ENCODE assay signal across 20 cellular contexts in genomic region chr16:66050991-66051390, GRCh38.
A peak's percentile ranks its signal among the peaks of the same experiment; 100 is the strongest.
DNase-seq lines count a peak whose midpoint lies in the region; ATAC-seq and TF ChIP-seq lines count a peak whose summit lies in the region.
"Had no signal": no experiment of that assay in that cellular context is flagged by ENCODE, and none has a peak within 500 bp of the region (broad histone marks: within the 10 kb centered on the region; RNA-seq: fewer than 3 reads in every experiment).

No MANE protein-coding gene starts in this region.

- no peaks in the 10 kb centered on the region for H3K9me3 Mint-ChIP-seq in activated CD4-positive, alpha-beta T cell treated with anti-CD3 and anti-CD28 coated beads, Interleukin-2, amount 10 ng/mL, durations not matched to agents 24 days and 14 days
- H3K9me3 Mint-ChIP-seq: CD8-positive, alpha-beta T cell had no signal

- H3K4me1 ChIP-seq in left ventricle myocardium inferior (no peaks in the 10 kb centered on the region), gastrocnemius medialis (peaks cover 0 to 9% of the 10 kb centered on the region in 2 donors), vagina (no peaks in the 10 kb centered on the region)

- no peaks in the 10 kb centered on the region for H3K36me3 Mint-ChIP-seq in activated CD4-positive, alpha-beta T cell treated with anti-CD3 and anti-CD28 coated beads, Interleukin-2, amount 10 ng/mL, durations not matched to agents 24 days and 14 days (ENCODE audit: low read depth)
- H3K36me3 Mint-ChIP-seq: CD8-positive, alpha-beta T cell had no signal

- ATAC-seq in left cardiac atrium (peak; percentile 27 to 54), gastrocnemius medialis (peak; percentile 53 to 63)
- ATAC-seq: CD8-positive, alpha-beta T cell; GM12878 had no signal

- H3K36me3 ChIP-seq in left ventricle myocardium inferior (no peaks in the 10 kb centered on the region), gastrocnemius medialis (no peaks in the 10 kb centered on the region), vagina (no peaks in the 10 kb centered on the region)
- H3K36me3 ChIP-seq: BLaER1 treated with 17β-estradiol and CSF1 and Interleukin-3, amounts not matched to agents 10 nM and 100 nM had no signal

- no peak overlapping the region for H3K27ac Mint-ChIP-seq in activated CD4-positive, alpha-beta T cell treated with anti-CD3 and anti-CD28 coated beads, Interleukin-2, amount 10 ng/mL, durations not matched to agents 24 days and 14 days
- H3K27ac Mint-ChIP-seq: B cell; CD8-positive, alpha-beta T cell had no signal

- no peak overlapping the region for H3K4me3 Mint-ChIP-seq in activated CD4-positive, alpha-beta T cell treated with anti-CD3 and anti-CD28 coated beads, Interleukin-2, amount 10 ng/mL, durations not matched to agents 24 days and 14 days
- H3K4me3 Mint-ChIP-seq: B cell; CD8-positive, alpha-beta T cell had no signal

- H3K27me3 ChIP-seq in left ventricle myocardium inferior (ENCODE audit: low read depth) (peaks cover 4% of the 10 kb centered on the region), gastrocnemius medialis (no peaks in the 10 kb centered on the region), vagina (no peaks in the 10 kb centered on the region)
- H3K27me3 ChIP-seq: BLaER1 treated with 17β-estradiol and CSF1 and Interleukin-3, amounts not matched to agents 10 nM and 100 nM had no signal

- TF ChIP-seq CTCF in left ventricle myocardium inferior (IDR thresholded peaks at IDR 0.05; ENCODE audit: borderline replicate concordance) (no peak), gastrocnemius medialis (IDR thresholded peaks at IDR 0.05 in 4 of 5, conservative IDR thresholded peaks at IDR 0.05 in 1 of 5) (no peak), vagina (IDR thresholded peaks at IDR 0.05) (no peak)

- in situ Hi-C loops in gastrocnemius medialis (cut with MboI; ENCODE audit: low sequenced_read_pairs in 4 of 4), result no loop called here

- H3K27me3 Mint-ChIP-seq in activated CD4-positive, alpha-beta T cell treated with anti-CD3 and anti-CD28 coated beads, Interleukin-2, amount 10 ng/mL, durations not matched to agents 24 days and 14 days, result peaks cover 2% of the 10 kb centered on the region

- intact Hi-C loops in left cardiac atrium (cut with DNase I), result no loop called here
- intact Hi-C loops in left ventricle myocardium inferior (cut with micrococcal nuclease), result no loop called here
- intact Hi-C loops in gastrocnemius medialis (cut with DNase I; ENCODE audit: low total_unique reads), result no loop called here
- intact Hi-C loops in vagina (cut with DNase I), result no loop called here
- intact Hi-C loops in activated CD4-positive, alpha-beta T cell treated with anti-CD3 and anti-CD28 coated beads, Interleukin-2, amount 10 ng/mL, durations not matched to agents 24 days and 14 days (cut with micrococcal nuclease), result no loop called here

- H3K4me3 ChIP-seq in left ventricle myocardium inferior (no peak overlapping the region), gastrocnemius medialis (no peak overlapping the region), vagina (no peak overlapping the region)
- H3K4me3 ChIP-seq: BLaER1 treated with 17β-estradiol and CSF1 and Interleukin-3, amounts not matched to agents 10 nM and 100 nM; GM12878 had no signal

- DNase-seq in left cardiac atrium, result no peak
- no peak for DNase-seq in left ventricle myocardium inferior
- DNase-seq in myocyte (ENCODE audit: low read depth), result peak; percentile 44
- DNase-seq in gastrocnemius medialis, result no peak
- DNase-seq in vagina (ENCODE audit: extremely low spot score in 2 of 2), result peak; percentile 55 to 58
- no peak for DNase-seq in COLO829 (ENCODE audit: low spot score)
- no peak for DNase-seq in activated CD4-positive, alpha-beta T cell treated with anti-CD3 and anti-CD28 coated beads, Interleukin-2, amount 10 ng/mL, durations not matched to agents 24 days and 14 days
- no peak for DNase-seq in HuH-7.5 (ENCODE audit: low spot score)
- DNase-seq: 8988T; CD8-positive, alpha-beta T cell; COR-L47; DMS 273 treated with DMSO at 0.1 percent for 48 hours; DMS53; DND-41; EL; GOT3; H7 had no signal

- H3K4me1 Mint-ChIP-seq in activated CD4-positive, alpha-beta T cell treated with anti-CD3 and anti-CD28 coated beads, Interleukin-2, amount 10 ng/mL, durations not matched to agents 24 days and 14 days, result no peaks in the 10 kb centered on the region
- H3K4me1 Mint-ChIP-seq: B cell had no signal

- H3K27ac ChIP-seq in left ventricle myocardium inferior (replicated peaks) (no peak overlapping the region), gastrocnemius medialis (no peak overlapping the region), vagina (no peak overlapping the region)
- H3K27ac ChIP-seq: BLaER1 treated with 17β-estradiol and CSF1 and Interleukin-3, amounts not matched to agents 10 nM and 100 nM had no signal

- no peak for TF ChIP-seq POLR2A in gastrocnemius medialis (IDR thresholded peaks at IDR 0.05)
- TF ChIP-seq POLR2A in vagina (IDR thresholded peaks at IDR 0.05), result no peak

- H3K9me3 ChIP-seq in left ventricle myocardium inferior (replicated peaks), result no peaks in the 10 kb centered on the region
- no peaks in the 10 kb centered on the region for H3K9me3 ChIP-seq in gastrocnemius medialis
- H3K9me3 ChIP-seq in vagina, result no peaks in the 10 kb centered on the region
- H3K9me3 ChIP-seq: BLaER1 treated with 17β-estradiol and CSF1 and Interleukin-3, amounts not matched to agents 10 nM and 100 nM had no signal

Comparison
In these comparisons a context has a peak if more than half of its experiments do, and no peak if none do; other contexts are left out.
1. DNase-seq: peak in myocyte (single experiment) and vagina (2 of 2); none in left cardiac atrium (single experiment), left ventricle myocardium inferior (single experiment), gastrocnemius medialis (0 of 2), COLO829 (single experiment), activated CD4-positive, alpha-beta T cell treated with anti-CD3 and anti-CD28 coated beads, Interleukin-2, amount 10 ng/mL, durations not matched to agents 24 days and 14 days (single experiment) and HuH-7.5 (single experiment).